Comparison of ENCODE assay signal across 25 cellular contexts in genomic region chr10:133554600-133554999, GRCh38. TPM values are rescaled to one million over a fixed set of nuclear protein-coding genes. Genes with fewer than 3 reads are reported as not detected.
"Had no signal": no experiment of that assay in that cellular context is flagged by ENCODE, and none has a peak within 500 bp of the region (broad histone marks: within the 10 kb centered on the region; RNA-seq: fewer than 3 reads in every experiment).

No MANE protein-coding gene starts in this region.

- H3K36me3 ChIP-seq: stomach, suprapubic skin, thoracic aorta, thyroid gland, tibial nerve, transverse colon, upper lobe of left lung, upper lobe of right lung, uterus, vagina had no signal

- H3K4me3 ChIP-seq: stomach, suprapubic skin, testis, thoracic aorta, thyroid gland, tibial nerve, transverse colon, upper lobe of left lung, upper lobe of right lung, uterus, vagina had no signal

- H3K27ac ChIP-seq: stomach, suprapubic skin, testis, thoracic aorta, thyroid gland, tibial nerve, transverse colon, upper lobe of left lung, upper lobe of right lung, uterus, vagina had no signal

- H3K9me3 ChIP-seq: testis, thoracic aorta, thyroid gland, transverse colon, upper lobe of left lung, upper lobe of right lung, uterus, vagina had no signal

- H3K4me1 ChIP-seq: stomach, suprapubic skin, testis, thyroid gland, tibial nerve, transverse colon, upper lobe of left lung, upper lobe of right lung, uterus, vagina had no signal

- H3K27me3 ChIP-seq: testis, thyroid gland, tibial nerve, transverse colon, upper lobe of left lung, upper lobe of right lung, uterus, vagina had no signal

- DNase-seq: stimulated activated CD4-positive, alpha-beta T cell treated with anti-CD3 and anti-CD28 coated beads, Interleukin-2, amount 100 ng/mL, for 48 hours; stimulated activated CD4-positive, alpha-beta T cell treated with anti-CD3 and anti-CD28 coated beads, Interleukin-4, amount 100 ng/mL, for 1 hour; stimulated activated CD4-positive, alpha-beta T cell treated with anti-CD3 and anti-CD28 coated beads, Interleukin-4, amount 100 ng/mL, for 24 hours; stimulated activated CD4-positive, alpha-beta T cell treated with anti-CD3 and anti-CD28 coated beads, Interleukin-4, amount 100 ng/mL, for 4 hours; stimulated activated CD8-positive, alpha-beta memory T cell treated with anti-CD3 and anti-CD28 coated beads, Interleukin-4, amount 100 ng/mL, for 48 hours; stimulated activated naive B cell treated with anti-CD40 and anti-IgM and Interleukin-4, amounts not matched to agents 10 μg/mL and 1 μg/mL and 100 μg/mL, for 72 hours; stimulated activated naive CD4-positive, alpha-beta T cell; stimulated activated naive CD4-positive, alpha-beta T cell treated with Interleukin-2 at 50 U/mL for 16 hours; stimulated activated naive CD8-positive, alpha-beta T cell treated with anti-CD3 and anti-CD28 coated beads, Interleukin-15, amount 100 ng/mL, for 72 hours; stimulated activated naive CD8-positive, alpha-beta T cell treated with anti-CD3 and anti-CD28 coated beads, Interleukin-15, Interleukin-2, amounts not matched to agents 100 U/mL and 50 U/mL, for 24 hours; stomach; substantia nigra; testis; thyroid gland; transverse colon; trophoblast cell; upper lobe of left lung; upper lobe of right lung; uterus had no signal

- FAIRE-seq: urothelium cell line had no signal

RNA-seq across cellular contexts. Expression of gene SYCE1, which starts 10.8 kb away (rescaled TPM):
- total RNA-seq: stomach, urinary bladder, vagina had no signal
